Comparison of ENCODE assay signal across 10 cellular contexts in the genomic region with DNA sequence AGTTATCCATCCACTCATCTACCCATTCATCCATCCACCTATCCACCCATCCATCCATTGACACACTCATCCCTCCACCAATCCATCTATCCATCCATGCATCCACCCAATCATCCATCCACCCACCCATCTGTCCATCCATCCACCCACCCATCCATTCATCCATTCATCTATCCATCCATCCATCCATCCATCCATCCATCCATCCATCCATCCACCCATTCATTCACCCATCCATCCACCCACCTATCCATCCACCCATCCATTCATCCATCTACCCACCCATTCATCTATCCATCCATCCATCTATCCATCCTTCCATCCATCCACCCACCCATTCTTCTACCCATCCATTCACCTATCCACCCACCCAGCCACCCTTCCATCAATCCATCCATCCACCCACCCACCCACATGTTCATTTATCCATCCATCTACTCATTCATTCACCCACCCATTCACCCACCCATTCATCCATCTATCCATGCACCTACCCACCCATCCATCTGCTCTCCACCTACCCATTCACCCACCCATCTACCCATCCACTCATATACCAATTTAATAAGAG.
"Had no signal": no experiment of that assay in that cellular context is flagged by ENCODE, and none has a peak within 500 bp of the region (broad histone marks: within the 10 kb centered on the region; RNA-seq: fewer than 3 reads in every experiment).

No MANE protein-coding gene starts in this region.

- H3K27ac ChIP-seq: GM23248 had no signal

- H2AFZ ChIP-seq: GM23248, GM23338 had no signal

- H3K9ac ChIP-seq: GM23248 had no signal

- DNase-seq: GM23248, GOT3, H7, H9, HCEC 1CT, HFFc6 had no signal

- H3K9me3 ChIP-seq: HAP-1 had no signal

- H3K4me1 ChIP-seq: HAP-1 had no signal

- H3K4me3 ChIP-seq: GM23248, GM23338, HAP-1 had no signal

- FAIRE-seq: H54 had no signal

- H3K36me3 ChIP-seq: HAP-1 had no signal

- H3K4me2 ChIP-seq: GM23338 had no signal

- ATAC-seq: GM23338, HCT116 had no signal
